9 cellular contexts compared by ENCODE assay signal in genomic region chr1:240517891-240518290, GRCh38.
"Had no signal": no experiment of that assay in that cellular context is flagged by ENCODE, and none has a peak within 500 bp of the region (broad histone marks: within the 10 kb centered on the region; RNA-seq: fewer than 3 reads in every experiment).

No MANE protein-coding gene starts in this region.

- ATAC-seq: HCT116, K562 had no signal

- H2AFZ ChIP-seq: GM23248 had no signal

- H3K9me3 ChIP-seq: HAP-1 had no signal

- DNase-seq: GOT3, H7, IMR-90, KG1 had no signal

- H3K9ac ChIP-seq: GM23248 had no signal

- H3K36me3 ChIP-seq: HAP-1 had no signal

- H3K4me3 ChIP-seq: GM23248, HAP-1, K562 had no signal

- FAIRE-seq: HTR-8/SVneo, K562 had no signal

- H3K27ac ChIP-seq: GM23248 had no signal
